13 cellular contexts compared by ENCODE assay signal in the genomic region with DNA sequence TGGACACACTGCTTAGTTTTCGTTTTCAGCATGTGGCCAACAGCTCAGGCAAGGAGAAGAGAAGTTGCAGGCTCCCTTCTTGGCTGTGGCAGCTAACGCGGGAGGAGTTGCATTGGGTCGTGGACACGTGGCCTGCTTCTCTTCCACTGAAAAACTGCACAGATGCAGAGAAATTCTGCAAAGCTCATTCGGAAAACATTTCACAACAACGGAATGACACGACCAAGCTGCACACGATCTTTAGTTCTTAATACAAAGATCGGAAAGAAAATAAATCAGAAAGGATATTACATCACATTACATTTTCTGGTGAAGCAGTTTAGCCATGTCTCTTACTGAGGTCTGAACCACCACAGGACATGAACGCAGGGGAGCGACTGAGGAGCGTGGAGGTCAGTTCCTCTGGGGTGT.
DNase-seq lines count a peak whose midpoint lies in the region; ATAC-seq and TF ChIP-seq lines count a peak whose summit lies in the region.
"Had no signal": no experiment of that assay in that cellular context is flagged by ENCODE, and none has a peak within 500 bp of the region (broad histone marks: within the 10 kb centered on the region; RNA-seq: fewer than 3 reads in every experiment).

No MANE protein-coding gene starts in this region.

- H3K4me1 ChIP-seq in upper lobe of right lung = no peaks in the 10 kb centered on the region

- H3K9me3 Mint-ChIP-seq in activated CD4-positive, alpha-beta T cell treated with anti-CD3 and anti-CD28 coated beads, Interleukin-2, amount 10 ng/mL, durations not matched to agents 7 days and 5 days = no peaks in the 10 kb centered on the region
- H3K9me3 Mint-ChIP-seq: mesothelial cell of epicardium; stimulated activated memory B cell treated with anti-CD40 and anti-IgM and Interleukin-4, amounts not matched to agents 10 μg/mL and 1 μg/mL and 100 μg/mL, for 72 hours; T-helper 2 cell treated with Interferon-gamma antibody and Interleukin-4, amounts not matched to agents 5 μg/mL and 100 μg/mL, for 36 hours had no signal

- peak; percentile 74 for ATAC-seq in Right ventricle myocardium superior (ENCODE audit: poor library complexity)
- ATAC-seq in upper lobe of right lung = peak; percentile 55
- ATAC-seq: stimulated activated memory B cell treated with anti-CD40 and anti-IgM and Interleukin-4, amounts not matched to agents 10 μg/mL and 1 μg/mL and 100 μg/mL, for 72 hours had no signal

- CTCF ChIA-PET in activated CD4-positive, alpha-beta T cell treated with anti-CD3 and anti-CD28 coated beads, Interleukin-2, amount 10 ng/mL, durations not matched to agents 7 days and 5 days (lab: Charles Lee) = no interaction called here

- POLR2A ChIA-PET in activated CD4-positive, alpha-beta T cell treated with anti-CD3 and anti-CD28 coated beads, Interleukin-2, amount 10 ng/mL, durations not matched to agents 7 days and 5 days (lab: Charles Lee) = no interaction called here

- no peaks in the 10 kb centered on the region for H3K27me3 Mint-ChIP-seq in activated CD4-positive, alpha-beta T cell treated with anti-CD3 and anti-CD28 coated beads, Interleukin-2, amount 10 ng/mL, durations not matched to agents 7 days and 5 days

- H3K27ac ChIP-seq in adipose tissue (ENCODE audit: low read depth, low read length) (peak overlapping the region; percentile 9), upper lobe of right lung (no peak overlapping the region)

- peak; percentile 62 for DNase-seq in Right ventricle myocardium superior
- peak; percentile 5 for DNase-seq in occipital lobe (lab: John Stamatoyannopoulos, UW)
- no peak for DNase-seq in upper lobe of right lung
- no peak for DNase-seq in C1 segment of cervical spinal cord (lab: John Stamatoyannopoulos, UW)
- no peak for DNase-seq in activated CD4-positive, alpha-beta T cell treated with anti-CD3 and anti-CD28 coated beads, Interleukin-2, amount 10 ng/mL, durations not matched to agents 7 days and 5 days
- no peak for DNase-seq in activated CD8-positive, alpha-beta memory T cell treated with anti-CD3 and anti-CD28 coated beads, Interleukin-2, amount 50 U/mL, for 4 hours
- no peak for DNase-seq in OCI-M2 (lab: John Stamatoyannopoulos, UW; ENCODE audit: unreplicated experiment)
- DNase-seq: central memory CD4-positive, alpha-beta T cell; NCI-H1694 treated with DMSO at 0.1 percent for 48 hours had no signal

- no peaks in the 10 kb centered on the region for H3K36me3 Mint-ChIP-seq in activated CD4-positive, alpha-beta T cell treated with anti-CD3 and anti-CD28 coated beads, Interleukin-2, amount 10 ng/mL, durations not matched to agents 7 days and 5 days (ENCODE audit: low read depth)
- H3K36me3 Mint-ChIP-seq: mesothelial cell of epicardium; stimulated activated memory B cell treated with anti-CD40 and anti-IgM and Interleukin-4, amounts not matched to agents 10 μg/mL and 1 μg/mL and 100 μg/mL, for 72 hours had no signal

- no peak overlapping the region for H3K4me3 ChIP-seq in upper lobe of right lung

- no peak overlapping the region for H3K27ac Mint-ChIP-seq in activated CD4-positive, alpha-beta T cell treated with anti-CD3 and anti-CD28 coated beads, Interleukin-2, amount 10 ng/mL, durations not matched to agents 7 days and 5 days
- H3K27ac Mint-ChIP-seq: mesothelial cell of epicardium; stimulated activated memory B cell treated with anti-CD40 and anti-IgM and Interleukin-4, amounts not matched to agents 10 μg/mL and 1 μg/mL and 100 μg/mL, for 72 hours; T-helper 2 cell treated with Interferon-gamma antibody and Interleukin-4, amounts not matched to agents 5 μg/mL and 100 μg/mL, for 36 hours had no signal

- no peaks in the 10 kb centered on the region for H3K4me1 Mint-ChIP-seq in activated CD4-positive, alpha-beta T cell treated with anti-CD3 and anti-CD28 coated beads, Interleukin-2, amount 10 ng/mL, durations not matched to agents 7 days and 5 days
- H3K4me1 Mint-ChIP-seq: mesothelial cell of epicardium; stimulated activated memory B cell treated with anti-CD40 and anti-IgM and Interleukin-4, amounts not matched to agents 10 μg/mL and 1 μg/mL and 100 μg/mL, for 72 hours had no signal

- no peak overlapping the region for H3K4me3 Mint-ChIP-seq in activated CD4-positive, alpha-beta T cell treated with anti-CD3 and anti-CD28 coated beads, Interleukin-2, amount 10 ng/mL, durations not matched to agents 7 days and 5 days
- H3K4me3 Mint-ChIP-seq: mesothelial cell of epicardium; stimulated activated memory B cell treated with anti-CD40 and anti-IgM and Interleukin-4, amounts not matched to agents 10 μg/mL and 1 μg/mL and 100 μg/mL, for 72 hours; T-helper 2 cell treated with Interferon-gamma antibody and Interleukin-4, amounts not matched to agents 5 μg/mL and 100 μg/mL, for 36 hours had no signal

- H3K27me3 ChIP-seq in upper lobe of right lung = no peaks in the 10 kb centered on the region

- no peak for TF ChIP-seq CTCF in upper lobe of right lung (IDR thresholded peaks at IDR 0.05)

- intact Hi-C loops in Right ventricle myocardium superior (cut with DNase I) (no loop called here), upper lobe of right lung (cut with DNase I) (no loop called here)

- H3K9me3 ChIP-seq in upper lobe of right lung = no peaks in the 10 kb centered on the region

- no peaks in the 10 kb centered on the region for H3K36me3 ChIP-seq in upper lobe of right lung

- 42 to 77% (median 60%) methylated on average over 13 of the region's 13 CpGs for WGBS in adipose tissue, 3 donors

Comparison
In these comparisons a context has a peak if more than half of its experiments do, and no peak if none do; other contexts are left out.
1. DNase-seq: peak in Right ventricle myocardium superior (single experiment) and occipital lobe (single experiment); none in upper lobe of right lung (single experiment), C1 segment of cervical spinal cord (0 of 14), activated CD4-positive, alpha-beta T cell treated with anti-CD3 and anti-CD28 coated beads, Interleukin-2, amount 10 ng/mL, durations not matched to agents 7 days and 5 days (single experiment), activated CD8-positive, alpha-beta memory T cell treated with anti-CD3 and anti-CD28 coated beads, Interleukin-2, amount 50 U/mL, for 4 hours (single experiment) and OCI-M2 (single experiment).